In the genomic region with DNA sequence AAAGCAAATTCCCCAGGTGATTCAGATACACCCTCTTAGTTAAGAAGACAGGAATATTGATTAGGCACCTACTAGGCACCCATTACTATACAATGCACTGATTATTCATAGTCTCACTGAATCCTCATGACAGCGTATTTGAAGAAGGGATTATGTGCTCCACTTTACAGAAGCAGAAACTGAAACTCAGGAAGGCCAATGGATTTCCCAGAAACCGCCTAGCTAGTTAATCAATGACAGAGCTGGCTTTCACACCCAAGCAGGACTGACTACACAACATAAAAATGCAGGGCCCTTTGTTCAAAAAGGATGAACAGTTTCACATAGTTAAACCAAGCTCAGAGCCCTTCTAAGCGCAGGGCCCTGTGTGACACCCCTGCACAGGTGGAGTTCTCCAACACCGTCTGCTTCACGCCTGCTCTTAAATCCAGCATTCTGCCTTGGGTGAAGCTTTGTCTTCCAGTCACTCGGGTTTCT, we compare ENCODE assay signal across 16 cellular contexts.
DNase-seq lines count a peak whose midpoint lies in the region; ATAC-seq and TF ChIP-seq lines count a peak whose summit lies in the region.
"Had no signal": no experiment of that assay in that cellular context is flagged by ENCODE, and none has a peak within 500 bp of the region (broad histone marks: within the 10 kb centered on the region; RNA-seq: fewer than 3 reads in every experiment).

No MANE protein-coding gene starts in this region.

- H3K4me1 ChIP-seq in mammary epithelial cell (ENCODE audit: insufficient read depth, low read length) (peaks cover 22% of the 10 kb centered on the region), duodenal mucosa (ENCODE audit: control insufficient read depth in 1 of 2, insufficient read depth in 2 of 2, low read length in 2 of 2) (peaks cover 6 to 13% of the 10 kb centered on the region in 2 donors), liver (ENCODE audit: control insufficient read depth in 4 of 4, insufficient read depth in 4 of 4, low read length in 3 of 4) (peaks cover 2 to 10% (median 5%) of the 10 kb centered on the region in 4 donors)

- intact Hi-C loops in mammary epithelial cell (cut with micrococcal nuclease) (no loop called here), MCF 10A (cut with micrococcal nuclease) (no loop called here)

- no peak for TF ChIP-seq CTCF in mammary epithelial cell (conservative IDR thresholded peaks at IDR 0.05 in 1 of 2, IDR thresholded peaks at IDR 0.05 in 1 of 2; ENCODE audit: extremely low read depth in 1 of 2, insufficient read depth in 1 of 2, low read depth in 1 of 2, low read length in 2 of 2)
- no peak for TF ChIP-seq CTCF in MCF 10A (IDR thresholded peaks at IDR 0.05; ENCODE audit: unreplicated experiment)
- no peak for TF ChIP-seq CTCF in liver (IDR thresholded peaks at IDR 0.05; ENCODE audit: low read depth, low read length, missing input control)

- TF ChIP-seq RAD21 in liver (IDR thresholded peaks at IDR 0.05) = peak; percentile 20 to 23

- H3K27me3 ChIP-seq in mammary epithelial cell (ENCODE audit: insufficient read depth, low read length) (no peaks in the 10 kb centered on the region), duodenal mucosa (ENCODE audit: control insufficient read depth in 1 of 2, insufficient read depth in 2 of 2, low read length in 2 of 2) (no peaks in the 10 kb centered on the region), liver (ENCODE audit: control insufficient read depth in 4 of 4, insufficient read depth in 4 of 4, low read length in 3 of 4) (no peaks in the 10 kb centered on the region)
- H3K27me3 ChIP-seq: suprapubic skin had no signal

- BruUV-seq in mammary epithelial cell (replicated peaks; lab: Mats Ljungman, UMichigan) (no TSS peak), MCF 10A (replicated peaks; lab: Mats Ljungman, UMichigan) (no TSS peak)

- ATAC-seq in GM21423 (IDR thresholded peaks at IDR 0.05; ENCODE audit: unreplicated experiment) (no peak), HG03439 (IDR thresholded peaks at IDR 0.05; ENCODE audit: unreplicated experiment) (no peak)
- ATAC-seq: psoas muscle had no signal

- no peaks in the 10 kb centered on the region for H3K79me2 ChIP-seq in mammary epithelial cell (ENCODE audit: insufficient read depth, low read length)

- H3K27ac Mint-ChIP-seq in MCF 10A (ENCODE audit: low read depth, unreplicated experiment) = no peak overlapping the region
- H3K27ac Mint-ChIP-seq: activated naive CD8-positive, alpha-beta T cell treated with anti-CD3 and anti-CD28 coated beads, Interleukin-2, amount 10 ng/mL, durations not matched to agents 7 days and 5 days had no signal

- H3K4me2 ChIP-seq in mammary epithelial cell (ENCODE audit: insufficient read depth, low read depth, low read length) = no peak overlapping the region

- CTCF ChIA-PET in mammary epithelial cell (lab: Charles Lee; ENCODE audit: low non-redundant PET) = no interaction called here
- CTCF ChIA-PET in MCF 10A (lab: Yijun Ruan, JAX) = interaction anchor here (0.6 to 2.0 kb wide), 6 partner anchors 15 to 1276 kb away, joined by 3 to 6 read pairs (median 3); no protein-coding TSS in a partner anchor

- H4K20me1 ChIP-seq in mammary epithelial cell (ENCODE audit: insufficient read depth, low read length) = no peaks in the 10 kb centered on the region

- no peak overlapping the region for H3K27ac ChIP-seq in mammary epithelial cell (ENCODE audit: insufficient read depth, low read depth, low read length)
- H3K27ac ChIP-seq in duodenal mucosa (ENCODE audit: low read depth, low read length) = peak overlapping the region; percentile 35
- peak overlapping the region; percentile 58 to 77 for H3K27ac ChIP-seq in liver (ENCODE audit: low read depth in 1 of 2, low read length in 2 of 2)
- H3K27ac ChIP-seq: coronary artery, psoas muscle, suprapubic skin had no signal

- H3K9me3 Mint-ChIP-seq in MCF 10A (ENCODE audit: unreplicated experiment) = peaks cover 4% of the 10 kb centered on the region

- in situ Hi-C loops in mammary epithelial cell (cut with MboI; ENCODE audit: low sequenced_read_pairs in 2 of 2) = no loop called here

- H2AFZ ChIP-seq in mammary epithelial cell (ENCODE audit: low read depth, low read length) = no peak overlapping the region

- no peaks in the 10 kb centered on the region for H3K27me3 Mint-ChIP-seq in MCF 10A (ENCODE audit: insufficient read depth, unreplicated experiment)

- H3K4me1 Mint-ChIP-seq in MCF 10A (ENCODE audit: insufficient read depth, unreplicated experiment) = peaks cover 21% of the 10 kb centered on the region

- H3K4me3 Mint-ChIP-seq in MCF 10A (ENCODE audit: unreplicated experiment) = no peak overlapping the region
- H3K4me3 Mint-ChIP-seq: activated naive CD8-positive, alpha-beta T cell treated with anti-CD3 and anti-CD28 coated beads, Interleukin-2, amount 10 ng/mL, durations not matched to agents 7 days and 5 days had no signal

- H3K36me3 ChIP-seq in mammary epithelial cell (ENCODE audit: insufficient read depth, low read length) = no peaks in the 10 kb centered on the region
- no peaks in the 10 kb centered on the region for H3K36me3 ChIP-seq in duodenal mucosa (ENCODE audit: control insufficient read depth in 1 of 2, insufficient read depth in 2 of 2, low read length in 2 of 2)
- H3K36me3 ChIP-seq in liver (ENCODE audit: control insufficient read depth in 4 of 4, insufficient read depth in 3 of 4, low read depth in 1 of 4, low read length in 3 of 4) = no peaks in the 10 kb centered on the region
- H3K36me3 ChIP-seq: suprapubic skin had no signal

- H3K9me3 ChIP-seq in mammary epithelial cell (replicated peaks; ENCODE audit: insufficient read depth, low read length) (no peaks in the 10 kb centered on the region), duodenal mucosa (ENCODE audit: control insufficient read depth in 1 of 2, low read length in 2 of 2) (no peaks in the 10 kb centered on the region), liver (ENCODE audit: control insufficient read depth in 4 of 4, low read length in 3 of 4) (no peaks in the 10 kb centered on the region)
- H3K9me3 ChIP-seq: psoas muscle, suprapubic skin had no signal

- dilution Hi-C loops in mammary epithelial cell (cut with HindIII; ENCODE audit: low sequenced_read_pairs) = loop anchor here (5.0 to 25.0 kb wide), 2 partner anchors 99 to 414 kb away; no protein-coding TSS in a partner anchor

- DNase-seq in mammary epithelial cell (peak; percentile 68), MCF 10A (ENCODE audit: unreplicated experiment) (no peak), NCI-H1930 (lab: John Stamatoyannopoulos, UW) (no peak), GF-D8 (lab: John Stamatoyannopoulos, UW) (no peak)
- DNase-seq: activated naive CD8-positive, alpha-beta T cell treated with anti-CD3 and anti-CD28 coated beads, Interleukin-2, amount 10 ng/mL, durations not matched to agents 7 days and 5 days; glutamatergic neuron; GOT3; NCI-H1417; NCI-H82; psoas muscle had no signal

- POLR2A ChIA-PET in MCF 10A (lab: Yijun Ruan, JAX) = interaction anchor here (0.6 to 1.8 kb wide), 3 partner anchors 12 to 429 kb away, joined by 3 to 8 read pairs (median 8); no protein-coding TSS in a partner anchor

- 98% methylated on average over 6 of the region's 6 CpGs for WGBS in mammary epithelial cell (ENCODE audit: low coverage, missing lambda C conversion rate)
- 45% methylated on average over 6 of the region's 6 CpGs for WGBS in liver

- H3K36me3 Mint-ChIP-seq in MCF 10A (ENCODE audit: insufficient read depth, unreplicated experiment) = peaks cover 4% of the 10 kb centered on the region
- H3K36me3 Mint-ChIP-seq: activated naive CD8-positive, alpha-beta T cell treated with anti-CD3 and anti-CD28 coated beads, Interleukin-2, amount 10 ng/mL, durations not matched to agents 7 days and 5 days had no signal

- no peak overlapping the region for H3K4me3 ChIP-seq in mammary epithelial cell (replicated peaks in 1 of 3; ENCODE audit: insufficient read depth in 1 of 3, low read depth in 2 of 3, low read length in 3 of 3)
- peak overlapping the region; percentile 40 to 55 for H3K4me3 ChIP-seq in duodenal mucosa (ENCODE audit: low read depth in 1 of 2, low read length in 2 of 2)
- peak overlapping the region in 2 of 3 donors; percentile 4 to 19 for H3K4me3 ChIP-seq in liver (ENCODE audit: low read depth in 1 of 3, low read length in 3 of 3)
- H3K4me3 ChIP-seq: coronary artery, psoas muscle, suprapubic skin had no signal

- no peak overlapping the region for H3K9ac ChIP-seq in mammary epithelial cell (ENCODE audit: insufficient read depth, low read length)
- peak overlapping the region; percentile 35 to 36 for H3K9ac ChIP-seq in duodenal mucosa (ENCODE audit: low read depth in 1 of 2, low read length in 2 of 2)
- H3K9ac ChIP-seq in liver (ENCODE audit: low read depth in 1 of 2, low read length in 2 of 2) = peak overlapping the region in 1 of 2 donors; percentile 54

TF ChIP-seq in liver, 16 proteins besides CTCF, POLR2A, EP300 and RAD21:
- TF ChIP-seq, protein P1, sequence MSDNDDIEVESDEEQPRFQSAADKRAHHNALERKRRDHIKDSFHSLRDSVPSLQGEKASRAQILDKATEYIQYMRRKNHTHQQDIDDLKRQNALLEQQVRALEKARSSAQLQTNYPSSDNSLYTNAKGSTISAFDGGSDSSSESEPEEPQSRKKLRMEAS (IDR thresholded peaks at IDR 0.05) = no peak
- peak; percentile 75 for TF ChIP-seq SP1 (IDR thresholded peaks at IDR 0.05)
- TF ChIP-seq, protein P2, sequence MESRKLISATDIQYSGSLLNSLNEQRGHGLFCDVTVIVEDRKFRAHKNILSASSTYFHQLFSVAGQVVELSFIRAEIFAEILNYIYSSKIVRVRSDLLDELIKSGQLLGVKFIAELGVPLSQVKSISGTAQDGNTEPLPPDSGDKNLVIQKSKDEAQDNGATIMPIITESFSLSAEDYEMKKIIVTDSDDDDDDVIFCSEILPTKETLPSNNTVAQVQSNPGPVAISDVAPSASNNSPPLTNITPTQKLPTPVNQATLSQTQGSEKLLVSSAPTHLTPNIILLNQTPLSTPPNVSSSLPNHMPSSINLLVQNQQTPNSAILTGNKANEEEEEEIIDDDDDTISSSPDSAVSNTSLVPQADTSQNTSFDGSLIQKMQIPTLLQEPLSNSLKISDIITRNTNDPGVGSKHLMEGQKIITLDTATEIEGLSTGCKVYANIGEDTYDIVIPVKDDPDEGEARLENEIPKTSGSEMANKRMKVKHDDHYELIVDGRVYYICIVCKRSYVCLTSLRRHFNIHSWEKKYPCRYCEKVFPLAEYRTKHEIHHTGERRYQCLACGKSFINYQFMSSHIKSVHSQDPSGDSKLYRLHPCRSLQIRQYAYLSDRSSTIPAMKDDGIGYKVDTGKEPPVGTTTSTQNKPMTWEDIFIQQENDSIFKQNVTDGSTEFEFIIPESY (IDR thresholded peaks at IDR 0.05) = no peak
- TF ChIP-seq YY1 (IDR thresholded peaks at IDR 0.05) = peak; percentile 55
- TF ChIP-seq JUND (IDR thresholded peaks at IDR 0.05) = peak; percentile 23 to 33
- peak; percentile 45 to 47 for TF ChIP-seq HNF4A (conservative IDR thresholded peaks at IDR 0.05)
- peak; percentile 27 to 33 for TF ChIP-seq RXRA (IDR thresholded peaks at IDR 0.05)

Comparison
In these comparisons a context has a peak if more than half of its experiments do, and no peak if none do; other contexts are left out.
1. H3K4me3 ChIP-seq: peak in duodenal mucosa (2 of 2) and liver (2 of 3); none in mammary epithelial cell (0 of 3).